In the genomic region with DNA sequence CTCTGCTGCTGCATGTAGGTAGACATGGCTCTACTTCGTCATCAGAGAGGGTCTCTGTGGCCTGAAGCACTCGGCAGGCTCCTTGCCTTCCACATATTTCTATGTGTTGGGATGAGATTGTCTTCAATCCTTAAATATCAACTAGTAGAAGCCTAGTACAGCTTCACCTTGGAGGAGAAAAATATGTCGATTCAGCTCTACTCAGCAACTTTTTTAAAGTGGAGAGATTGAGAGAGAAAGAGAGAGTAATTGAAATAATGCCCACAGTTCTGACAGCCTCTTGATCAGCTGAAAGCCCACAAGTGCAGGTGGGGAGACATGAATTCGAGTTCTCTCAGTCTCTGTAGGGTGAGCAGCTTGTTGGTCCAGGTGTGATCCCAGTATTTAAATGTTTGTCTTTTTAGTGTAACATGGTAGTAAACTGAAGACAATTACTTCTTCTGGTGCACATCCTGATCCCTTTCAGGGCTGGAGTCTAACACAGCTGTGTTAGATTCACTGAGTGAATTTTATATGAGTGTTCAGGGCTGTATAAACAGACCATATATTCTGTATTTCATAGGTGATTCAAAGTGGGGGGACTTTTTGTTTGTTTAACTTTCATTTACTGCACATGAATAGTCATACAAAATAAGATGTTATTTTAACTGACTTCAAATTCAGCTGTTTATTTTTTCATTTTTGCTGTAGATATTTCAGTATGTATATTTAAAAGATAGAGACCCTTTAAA, we compare ENCODE assay signal across 1 cellular context.
TF ChIP-seq lines count a peak whose summit lies in the region.

No MANE protein-coding gene starts in this region.

TF ChIP-seq in IMR-90, 13 proteins besides CTCF, POLR2A, EP300 and RAD21:
- TF ChIP-seq RCOR1 (IDR thresholded peaks at IDR 0.05; ENCODE audit: insufficient replicate concordance, low read length) (no peak), MAFK (IDR thresholded peaks at IDR 0.05; ENCODE audit: low read depth, low read length) (peak; percentile 42)
